In genomic region chr1:53658489-53659230, GRCh38 we compare ENCODE assay signal across 17 cellular contexts.
A peak's percentile ranks its signal among the peaks of the same experiment; 100 is the strongest.
DNase-seq lines count a peak whose midpoint lies in the region; ATAC-seq, FAIRE-seq and TF ChIP-seq lines count a peak whose summit lies in the region.
"Had no signal": no experiment of that assay in that cellular context is flagged by ENCODE, and none has a peak within 500 bp of the region (broad histone marks: within the 10 kb centered on the region; RNA-seq: fewer than 3 reads in every experiment).

No MANE protein-coding gene starts in this region.

- peak overlapping the region; percentile 31 for H3K23ac ChIP-seq in neuronal stem cell (ENCODE audit: low read depth, low read length, poor library complexity)

- no peak for TF ChIP-seq RAD21 in K562 (CRISPR knock-in tag; conservative IDR thresholded peaks at IDR 0.05 in 1 of 2, IDR thresholded peaks at IDR 0.05 in 1 of 2)

- H3K4me2 ChIP-seq in K562 (ENCODE audit: insufficient read depth, low read length): no peak overlapping the region
- no peak overlapping the region for H3K4me2 ChIP-seq in neuronal stem cell (ENCODE audit: insufficient read depth, low read length, poor library complexity, severe bottlenecking)
- H3K4me2 ChIP-seq: BLaER1 treated with 17β-estradiol and CSF1 and Interleukin-3, amounts not matched to agents 10 nM and 100 nM; GM23338 had no signal

- no peak for FAIRE-seq in K562 (lab: Jason Lieb, UNC)
- FAIRE-seq: GM19239 had no signal

- peak overlapping the region; percentile 4 for H3K14ac ChIP-seq in neuronal stem cell (ENCODE audit: low read length)

- H3K9me3 Mint-ChIP-seq in activated CD8-positive, alpha-beta T cell treated with anti-CD3 and anti-CD28 coated beads for 36 hours: no peaks in the 10 kb centered on the region
- H3K9me3 Mint-ChIP-seq: CD4-positive, CD25-positive, alpha-beta regulatory T cell; GM23338 had no signal

- BruUV-seq in K562 (replicated peaks; lab: Mats Ljungman, UMichigan): no TSS peak

- peak overlapping the region; percentile 17 for H4K91ac ChIP-seq in neuronal stem cell (ENCODE audit: low read depth, low read length, poor library complexity)

- no peak overlapping the region for H4K8ac ChIP-seq in neuronal stem cell (ENCODE audit: low read depth, low read length)

- TF ChIP-seq EP300 in K562 (IDR thresholded peaks at IDR 0.05; ENCODE audit: low read length) (no peak), suprapubic skin (IDR thresholded peaks at IDR 0.05) (no peak)

- H3K18ac ChIP-seq in neuronal stem cell (ENCODE audit: low read length): peak overlapping the region; percentile 84

- H3K4me3 ChIP-seq in heart left ventricle (no peak overlapping the region), K562 (no peak overlapping the region), neuronal stem cell (ENCODE audit: low read length in 2 of 2) (no peak overlapping the region), suprapubic skin (no peak overlapping the region)
- H3K4me3 ChIP-seq: BLaER1 treated with 17β-estradiol and CSF1 and Interleukin-3, amounts not matched to agents 10 nM and 100 nM; GM23338 had no signal

- ATAC-seq in Right ventricle myocardium inferior: no peak
- no peak for ATAC-seq in heart left ventricle
- ATAC-seq in K562: no peak
- ATAC-seq in activated CD8-positive, alpha-beta T cell treated with anti-CD3 and anti-CD28 coated beads for 36 hours: no peak
- ATAC-seq: GM23338 had no signal

- H2BK12ac ChIP-seq in neuronal stem cell (ENCODE audit: low read length): peak overlapping the region; percentile 80

- no peak overlapping the region for H3K27ac Mint-ChIP-seq in activated CD8-positive, alpha-beta T cell treated with anti-CD3 and anti-CD28 coated beads for 36 hours
- H3K27ac Mint-ChIP-seq: GM23338 had no signal

- no peak overlapping the region for H3K4ac ChIP-seq in neuronal stem cell (ENCODE audit: low read length)

- no peaks in the 10 kb centered on the region for H3K79me2 ChIP-seq in K562 (ENCODE audit: control insufficient read depth, insufficient read depth, low read length)

- H2BK15ac ChIP-seq in neuronal stem cell (ENCODE audit: low read length): peak overlapping the region; percentile 2

- no peak overlapping the region for H3K4me3 Mint-ChIP-seq in activated CD8-positive, alpha-beta T cell treated with anti-CD3 and anti-CD28 coated beads for 36 hours
- H3K4me3 Mint-ChIP-seq: CD4-positive, CD25-positive, alpha-beta regulatory T cell; GM23338 had no signal

- no peaks in the 10 kb centered on the region for H3K4me1 Mint-ChIP-seq in activated CD8-positive, alpha-beta T cell treated with anti-CD3 and anti-CD28 coated beads for 36 hours (ENCODE audit: low read depth)
- H3K4me1 Mint-ChIP-seq: CD4-positive, CD25-positive, alpha-beta regulatory T cell had no signal

- no peaks in the 10 kb centered on the region for H3K36me3 Mint-ChIP-seq in activated CD8-positive, alpha-beta T cell treated with anti-CD3 and anti-CD28 coated beads for 36 hours (ENCODE audit: low read depth)
- H3K36me3 Mint-ChIP-seq: CD4-positive, CD25-positive, alpha-beta regulatory T cell had no signal

- peaks cover 5% of the 10 kb centered on the region; the same call in 1 of the 2 replicates for H4K20me1 ChIP-seq in K562 (replicated peaks; ENCODE audit: control insufficient read depth, insufficient read depth, low read length)
- H4K20me1 ChIP-seq: BLaER1 treated with 17β-estradiol and CSF1 and Interleukin-3, amounts not matched to agents 10 nM and 100 nM had no signal

- in situ Hi-C loops in K562 (cut with MboI): no loop called here

- no peak for TF ChIP-seq CTCF in heart left ventricle (IDR thresholded peaks at IDR 0.05)
- TF ChIP-seq CTCF in K562 (IDR thresholded peaks at IDR 0.05 in 2 of 3, conservative IDR thresholded peaks at IDR 0.05 in 1 of 3; ENCODE audit: insufficient read depth in 2 of 3, low read depth in 1 of 3, low read length in 3 of 3): no peak
- no peak for TF ChIP-seq CTCF in suprapubic skin (IDR thresholded peaks at IDR 0.05)
- no peak for TF ChIP-seq CTCF in activated CD8-positive, alpha-beta T cell treated with anti-CD3 and anti-CD28 coated beads for 36 hours (IDR thresholded peaks at IDR 0.05)

- TF ChIP-seq POLR2A in heart left ventricle (IDR thresholded peaks at IDR 0.05): no peak
- no peak for TF ChIP-seq POLR2A in K562 (conservative IDR thresholded peaks at IDR 0.05)
- no peak for TF ChIP-seq POLR2A in suprapubic skin (IDR thresholded peaks at IDR 0.05)

- 77 to 82% (median 80%) methylated on average over 7 to 8 of the region's 8 CpGs for WGBS in heart left ventricle, 4 donors
- WGBS in K562 (ENCODE audit: insufficient coverage, low coverage, missing lambda C conversion rate): 0% methylated on average over 8 of the region's 8 CpGs
- WGBS in neuronal stem cell (ENCODE audit: extremely low coverage in 2 of 2, insufficient read length in 2 of 2, insufficient replicate concordance in 1 of 2), 2 donors: no CpG with 5 or more reads among the region's 8 CpGs
- WGBS in suprapubic skin: 77% methylated on average over 8 of the region's 8 CpGs

- H2BK5ac ChIP-seq in neuronal stem cell (ENCODE audit: low read length): no peak overlapping the region

- H3K27me3 ChIP-seq in heart left ventricle (peaks cover 0 to 9% (median 4%) of the 10 kb centered on the region in 9 donors), K562 (ENCODE audit: control insufficient read depth in 2 of 2, insufficient read depth in 2 of 2, low read length in 2 of 2) (peaks cover 21 to 62% of the 10 kb centered on the region in 2 experiments), neuronal stem cell (ENCODE audit: control insufficient read depth in 3 of 3, insufficient read depth in 3 of 3, low read depth in 1 of 3, low read length in 3 of 3) (peaks cover 0 to 17% (median 0%) of the 10 kb centered on the region in 3 experiments), suprapubic skin (no peaks in the 10 kb centered on the region)
- H3K27me3 ChIP-seq: BLaER1 treated with 17β-estradiol and CSF1 and Interleukin-3, amounts not matched to agents 10 nM and 100 nM had no signal

- intact Hi-C loops in Right ventricle myocardium inferior (cut with DNase I) (no loop called here), heart left ventricle (cut with DNase I) (no loop called here), K562 (cut with micrococcal nuclease) (no loop called here)
- intact Hi-C loops in activated CD8-positive, alpha-beta T cell treated with anti-CD3 and anti-CD28 coated beads for 36 hours (cut with micrococcal nuclease): no loop called here

- H3K9ac ChIP-seq in K562 (ENCODE audit: insufficient read depth in 1 of 2, low read depth in 2 of 2, low read length in 2 of 2) (no peak overlapping the region), neuronal stem cell (ENCODE audit: low read depth, low read length, poor library complexity) (no peak overlapping the region)
- H3K9ac ChIP-seq: BLaER1 treated with 17β-estradiol and CSF1 and Interleukin-3, amounts not matched to agents 10 nM and 100 nM had no signal

- H3K79me1 ChIP-seq in neuronal stem cell (ENCODE audit: low read depth, low read length): no peaks in the 10 kb centered on the region

- POLR2A ChIA-PET in K562 (lab: Yijun Ruan, JAX): interaction anchor here (0.5 to 0.6 kb wide), 2 partner anchors 42 to 43 kb away, joined by 3 to 4 read pairs; no protein-coding TSS in a partner anchor
- POLR2A ChIA-PET in activated CD8-positive, alpha-beta T cell treated with anti-CD3 and anti-CD28 coated beads for 36 hours (lab: Charles Lee): no interaction called here

- peak; percentile 49 for DNase-seq in Right ventricle myocardium inferior (ENCODE audit: missing footprints)
- DNase-seq in heart left ventricle: no peak
- no peak for DNase-seq in K562 (ENCODE audit: extremely low read depth in 1 of 4, low spot score in 3 of 4)
- no peak for DNase-seq in neuronal stem cell (ENCODE audit: low spot score)
- peak; percentile 29 to 55 for DNase-seq in suprapubic skin (ENCODE audit: low spot score in 2 of 2)
- no peak for DNase-seq in NCI-H2081 (lab: John Stamatoyannopoulos, UW)
- no peak for DNase-seq in NOMO-1 treated with DMSO at 0.1 percent for 48 hours (lab: John Stamatoyannopoulos, UW; ENCODE audit: unreplicated experiment)
- DNase-seq in activated CD8-positive, alpha-beta T cell treated with anti-CD3 and anti-CD28 coated beads for 36 hours: no peak
- DNase-seq: 8988T; ACHN; CD4-positive, CD25-positive, alpha-beta regulatory T cell; DMS53; GF-D8; H7 had no signal

- CTCF ChIA-PET in K562 (lab: Yijun Ruan, JAX; ENCODE audit: low intra/inter-chr PET ratio): no interaction called here
- CTCF ChIA-PET in activated CD8-positive, alpha-beta T cell treated with anti-CD3 and anti-CD28 coated beads for 36 hours (lab: Charles Lee): no interaction called here

- H3K4me1 ChIP-seq in heart left ventricle (peaks cover 0 to 5% (median 0%) of the 10 kb centered on the region in 12 donors), K562 (replicated peaks in 1 of 2; ENCODE audit: control insufficient read depth in 2 of 2, insufficient read depth in 2 of 2, low read length in 2 of 2) (peaks cover 2 to 6% of the 10 kb centered on the region in 2 experiments; a peak in 3 of 5 replicates), neuronal stem cell (ENCODE audit: control insufficient read depth in 2 of 2, insufficient read depth in 1 of 2, low read depth in 1 of 2, low read length in 2 of 2) (peaks cover 0 to 2% of the 10 kb centered on the region in 2 donors), suprapubic skin (peaks cover 16% of the 10 kb centered on the region)

- H3K9me1 ChIP-seq in K562 (ENCODE audit: control insufficient read depth, insufficient read depth, low read length): no peaks in the 10 kb centered on the region

- H2AFZ ChIP-seq in K562 (ENCODE audit: low read depth, low read length) (no peak overlapping the region), neuronal stem cell (ENCODE audit: low read length) (no peak overlapping the region)
- H2AFZ ChIP-seq: GM23338 had no signal

- H3K36me3 ChIP-seq in heart left ventricle (no peaks in the 10 kb centered on the region), K562 (ENCODE audit: control insufficient read depth, insufficient read depth, low read length) (no peaks in the 10 kb centered on the region), neuronal stem cell (replicated peaks in 1 of 2; ENCODE audit: control insufficient read depth in 2 of 2, insufficient read depth in 2 of 2, low read length in 2 of 2) (no peaks in the 10 kb centered on the region), suprapubic skin (no peaks in the 10 kb centered on the region)
- H3K36me3 ChIP-seq: BLaER1 treated with 17β-estradiol and CSF1 and Interleukin-3, amounts not matched to agents 10 nM and 100 nM had no signal

- peaks cover 8% of the 10 kb centered on the region for H3K27me3 Mint-ChIP-seq in activated CD8-positive, alpha-beta T cell treated with anti-CD3 and anti-CD28 coated beads for 36 hours
- H3K27me3 Mint-ChIP-seq: CD4-positive, CD25-positive, alpha-beta regulatory T cell had no signal

- H2AK5ac ChIP-seq in neuronal stem cell (ENCODE audit: low read depth, low read length): peak overlapping the region; percentile 53

- no peak overlapping the region for H3K27ac ChIP-seq in heart left ventricle
- no peak overlapping the region for H3K27ac ChIP-seq in K562 (ENCODE audit: extremely low read depth, low read depth, low read length)
- H3K27ac ChIP-seq in neuronal stem cell (replicated peaks; ENCODE audit: low read length): no peak overlapping the region
- no peak overlapping the region for H3K27ac ChIP-seq in suprapubic skin
- H3K27ac ChIP-seq: BLaER1 treated with 17β-estradiol and CSF1 and Interleukin-3, amounts not matched to agents 10 nM and 100 nM had no signal

- no peak overlapping the region for H2BK120ac ChIP-seq in neuronal stem cell (ENCODE audit: low read depth, low read length)

- H3K9me3 ChIP-seq in heart left ventricle (no peaks in the 10 kb centered on the region), K562 (replicated peaks; ENCODE audit: control insufficient read depth, insufficient read depth, low read depth, low read length) (no peaks in the 10 kb centered on the region), neuronal stem cell (replicated peaks in 1 of 2; ENCODE audit: control insufficient read depth in 2 of 2, insufficient read depth in 1 of 2, low read depth in 1 of 2, low read length in 2 of 2) (no peaks in the 10 kb centered on the region), suprapubic skin (no peaks in the 10 kb centered on the region)
- H3K9me3 ChIP-seq: BLaER1 treated with 17β-estradiol and CSF1 and Interleukin-3, amounts not matched to agents 10 nM and 100 nM had no signal

Comparison
In these comparisons a context has a peak if more than half of its experiments do, and no peak if none do; other contexts are left out.
1. DNase-seq: peak in Right ventricle myocardium inferior (single experiment) and suprapubic skin (2 of 2); none in heart left ventricle (0 of 5), K562 (0 of 4), neuronal stem cell (single experiment), NCI-H2081 (0 of 2), NOMO-1 treated with DMSO at 0.1 percent for 48 hours (single experiment) and activated CD8-positive, alpha-beta T cell treated with anti-CD3 and anti-CD28 coated beads for 36 hours (single experiment).